Comparison of ENCODE assay signal across 8 cellular contexts in genomic region chr12:110742718-110743570, GRCh38. TPM values are rescaled to one million over a fixed set of nuclear protein-coding genes. Genes with fewer than 3 reads are reported as not detected.
DNase-seq lines count a peak whose midpoint lies in the region; ATAC-seq and TF ChIP-seq lines count a peak whose summit lies in the region.

Gene PPP1CC (minus strand): TSS chr12:110742891. CDS start chr12:110742707, 184 bp downstream.

- no peak for TF ChIP-seq CTCF in AG04450 (IDR thresholded peaks at IDR 0.05; ENCODE audit: low read depth, low read length)

- peak; percentile 75 for DNase-seq in AG04450 (ENCODE audit: low read depth, low spot score)
- peak; percentile 84 for DNase-seq in NCI-H446 treated with DMSO at 0.1 percent for 48 hours (lab: John Stamatoyannopoulos, UW)
- peak; percentile 75 to 88 for DNase-seq in central memory CD8-positive, alpha-beta T cell (ENCODE audit: low spot score in 2 of 2)
- peak; percentile 98 for DNase-seq in islet precursor cell
- peak; percentile 89 for DNase-seq in stimulated activated CD4-positive, alpha-beta T cell treated with anti-CD3 and anti-CD28 coated beads, Interleukin-12 subunit alpha, Interleukin-12 subunit beta, amount 100 ng/mL, for 4 hours

- POLR2A ChIA-PET in AG04450 (lab: Yijun Ruan, JAX) = interaction anchor here (0.7 to 1.1 kb wide), 2 partner anchors 275 to 573 kb away, joined by 3 to 5 read pairs; partner anchors contain the start of genes FAM216A and GPN3

- peak within 1 kb of the TSS; percentile 100 for H3K4me3 Mint-ChIP-seq in central memory CD8-positive, alpha-beta T cell

- CTCF ChIA-PET in AG04450 (lab: Charles Lee) = interaction anchor here (0.7 kb wide), 1 partner anchor 10 kb away, joined by 3 read pairs; no protein-coding TSS in a partner anchor

- peak; percentile 76 for ATAC-seq in GM19023 (IDR thresholded peaks at IDR 0.05; ENCODE audit: unreplicated experiment)
- ATAC-seq in HG03342 (IDR thresholded peaks at IDR 0.05; ENCODE audit: unreplicated experiment) = peak; percentile 78
- peak; percentile 76 to 79 for ATAC-seq in activated CD4-positive, CD25-positive, alpha-beta regulatory T cell treated with anti-CD3 and anti-CD28 coated beads, Interleukin-2, amount 50 U/mL, for 24 hours
- peak; percentile 88 for ATAC-seq in central memory CD8-positive, alpha-beta T cell (replicated peaks; ENCODE audit: extremely low read depth, poor library complexity, severe bottlenecking)

- H3K27me3 ChIP-seq in AG04450 (ENCODE audit: control insufficient read depth, insufficient read depth, low read length) = no peaks in the 10 kb centered on the region

- peak within 1 kb of the TSS; percentile 96 for H3K4me3 ChIP-seq in AG04450 (ENCODE audit: low read depth, low read length)

- no peaks in the 10 kb centered on the region for H3K9me3 Mint-ChIP-seq in central memory CD8-positive, alpha-beta T cell

- H3K9me3 ChIP-seq in AG04450 (ENCODE audit: control insufficient read depth, insufficient read depth, low read length) = no peaks in the 10 kb centered on the region

- peak within 1 kb of the TSS; percentile 97 for H3K27ac Mint-ChIP-seq in central memory CD8-positive, alpha-beta T cell (ENCODE audit: low read depth)

- H3K27me3 Mint-ChIP-seq in central memory CD8-positive, alpha-beta T cell = no peaks in the 10 kb centered on the region

- H3K27ac ChIP-seq in AG04450 (ENCODE audit: low read depth, low read length) = no peak within 1 kb of the TSS

- peaks cover 47% of the 10 kb centered on the region for H3K4me1 Mint-ChIP-seq in central memory CD8-positive, alpha-beta T cell

- peaks cover 21% of the 10 kb centered on the region for H3K36me3 Mint-ChIP-seq in central memory CD8-positive, alpha-beta T cell (ENCODE audit: insufficient read depth)

RNA-seq across cellular contexts. Expression of gene PPP1CC, which starts in this region (rescaled TPM):
- 112 and 167 TPM in 2 replicates for polyA plus RNA-seq in AG04450 (2011; rRNA removed)
- 66.0 and 90.2 TPM in 2 replicates for polyA minus RNA-seq in AG04450 (2011; rRNA and poly(A)+ RNA removed)
